ENCODE assay signal across 13 cellular contexts in the genomic region with DNA sequence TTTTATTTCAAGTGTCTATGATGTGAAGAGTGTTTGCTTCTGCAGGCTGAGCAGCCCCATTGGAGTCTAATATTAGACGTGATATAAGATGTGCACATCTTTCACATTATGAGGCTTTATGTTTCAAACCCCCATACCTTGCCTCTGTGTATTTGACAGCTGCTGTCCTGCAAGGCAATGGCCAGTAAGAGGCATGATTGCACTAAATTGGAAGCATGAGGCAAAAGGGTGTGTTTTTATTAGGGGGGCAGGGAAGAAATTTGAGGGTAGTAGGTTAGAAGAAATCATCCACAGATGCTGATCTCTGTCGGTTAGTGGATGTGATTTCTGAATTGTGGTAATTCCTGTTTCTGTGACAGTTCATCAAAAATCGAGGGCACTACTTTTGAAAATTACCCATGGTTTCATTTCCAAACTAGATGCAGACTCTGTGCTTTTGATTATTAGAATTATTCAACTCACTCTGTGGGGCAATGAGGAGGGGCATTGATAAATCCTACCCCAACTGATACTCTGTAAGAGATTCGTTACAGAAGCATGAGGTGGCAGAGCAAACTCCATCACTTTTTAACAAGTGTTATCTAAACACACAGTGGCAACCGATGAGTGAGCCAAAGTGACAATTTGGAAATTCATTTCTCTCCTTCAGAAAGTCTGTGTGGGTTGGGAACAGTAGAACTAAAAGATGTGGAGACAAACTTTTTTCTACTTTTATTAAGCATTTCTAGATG.
DNase-seq lines count a peak whose midpoint lies in the region; ATAC-seq, FAIRE-seq and TF ChIP-seq lines count a peak whose summit lies in the region.
"Had no signal": no experiment of that assay in that cellular context is flagged by ENCODE, and none has a peak within 500 bp of the region (broad histone marks: within the 10 kb centered on the region; RNA-seq: fewer than 3 reads in every experiment).

No MANE protein-coding gene starts in this region.

- H3K27ac Mint-ChIP-seq in T-helper 17 cell = peak overlapping the region; percentile 37

- FAIRE-seq in small intestine (lab: Jason Lieb, UNC) = no peak
- FAIRE-seq: frontal cortex had no signal

- no peak overlapping the region for H3K27ac ChIP-seq in small intestine (ENCODE audit: low read depth in 1 of 2, low read length in 1 of 2)
- H3K27ac ChIP-seq: lower lobe of right lung, sigmoid colon had no signal

- H3K27me3 ChIP-seq in small intestine (ENCODE audit: control insufficient read depth in 2 of 2, insufficient read depth in 2 of 2, low read length in 2 of 2) = no peaks in the 10 kb centered on the region

- no peak for ATAC-seq in T-helper 17 cell

- H3K27me3 Mint-ChIP-seq in T-helper 17 cell = no peaks in the 10 kb centered on the region

- in situ Hi-C loops in ACHN (cut with HindIII; ENCODE audit: low pct_ligation_motif_present, low pct_unique_long_range_greater_than_20kb, low sequenced_read_pairs) = no loop called here

- H3K9me3 ChIP-seq in T-helper 17 cell (ENCODE audit: control insufficient read depth, low read length, poor library complexity, severe bottlenecking) = no peaks in the 10 kb centered on the region
- H3K9me3 ChIP-seq in small intestine (ENCODE audit: control insufficient read depth, low read depth) = no peaks in the 10 kb centered on the region
- H3K9me3 ChIP-seq: lower lobe of right lung had no signal

- no peaks in the 10 kb centered on the region for H3K36me3 ChIP-seq in small intestine (ENCODE audit: control insufficient read depth in 2 of 2, insufficient read depth in 2 of 2, low read length in 2 of 2)
- H3K36me3 ChIP-seq: lower lobe of right lung, sigmoid colon had no signal

- WGBS in small intestine, 3 donors = 50 to 52% (median 51%) methylated on average over 5 of the region's 5 CpGs

- H3K36me3 Mint-ChIP-seq in T-helper 17 cell (ENCODE audit: low read depth) = peaks cover 8% of the 10 kb centered on the region

- peaks cover 24% of the 10 kb centered on the region for H3K4me1 Mint-ChIP-seq in T-helper 17 cell

- no peak overlapping the region for H3K4me3 ChIP-seq in small intestine (ENCODE audit: low read depth in 1 of 2, low read length in 2 of 2)
- H3K4me3 ChIP-seq: lower lobe of right lung, sigmoid colon had no signal

- DNase-seq in ACHN = peak; percentile 5
- peak; percentile 10 for DNase-seq in GM03348 (ENCODE audit: low spot score)
- no peak for DNase-seq in T-helper 17 cell
- DNase-seq in inferior parietal cortex (ENCODE audit: extremely low spot score) = peak; percentile 60
- no peak for DNase-seq in NCI-H774 (lab: John Stamatoyannopoulos, UW)
- no peak for DNase-seq in OCI-M2 (lab: John Stamatoyannopoulos, UW; ENCODE audit: unreplicated experiment)
- DNase-seq in small intestine = no peak
- no peak for DNase-seq in GM10266 (ENCODE audit: extremely low spot score)
- DNase-seq: DMS79 treated with DMSO at 0.1 percent for 48 hours, lower lobe of right lung, NCI-H187, sigmoid colon had no signal

- TF ChIP-seq CTCF in GM10266 (IDR thresholded peaks at IDR 0.05; ENCODE audit: control insufficient read depth, insufficient read depth, low read depth, missing control alignments) = no peak

- peaks cover 0 to 4% of the 10 kb centered on the region in 2 donors for H3K4me1 ChIP-seq in small intestine (ENCODE audit: control insufficient read depth in 2 of 2, insufficient read depth in 1 of 2, low read depth in 1 of 2, low read length in 1 of 2)
- H3K4me1 ChIP-seq: sigmoid colon had no signal

- no peak overlapping the region for H3K4me3 Mint-ChIP-seq in T-helper 17 cell

Comparison
In these comparisons a context has a peak if more than half of its experiments do, and no peak if none do; other contexts are left out.
1. DNase-seq: peak in ACHN (single experiment), GM03348 (single experiment) and inferior parietal cortex (single experiment); none in T-helper 17 cell (0 of 3), NCI-H774 (single experiment), OCI-M2 (single experiment), small intestine (single experiment) and GM10266 (single experiment).